14 cellular contexts compared by ENCODE assay signal in the genomic region with DNA sequence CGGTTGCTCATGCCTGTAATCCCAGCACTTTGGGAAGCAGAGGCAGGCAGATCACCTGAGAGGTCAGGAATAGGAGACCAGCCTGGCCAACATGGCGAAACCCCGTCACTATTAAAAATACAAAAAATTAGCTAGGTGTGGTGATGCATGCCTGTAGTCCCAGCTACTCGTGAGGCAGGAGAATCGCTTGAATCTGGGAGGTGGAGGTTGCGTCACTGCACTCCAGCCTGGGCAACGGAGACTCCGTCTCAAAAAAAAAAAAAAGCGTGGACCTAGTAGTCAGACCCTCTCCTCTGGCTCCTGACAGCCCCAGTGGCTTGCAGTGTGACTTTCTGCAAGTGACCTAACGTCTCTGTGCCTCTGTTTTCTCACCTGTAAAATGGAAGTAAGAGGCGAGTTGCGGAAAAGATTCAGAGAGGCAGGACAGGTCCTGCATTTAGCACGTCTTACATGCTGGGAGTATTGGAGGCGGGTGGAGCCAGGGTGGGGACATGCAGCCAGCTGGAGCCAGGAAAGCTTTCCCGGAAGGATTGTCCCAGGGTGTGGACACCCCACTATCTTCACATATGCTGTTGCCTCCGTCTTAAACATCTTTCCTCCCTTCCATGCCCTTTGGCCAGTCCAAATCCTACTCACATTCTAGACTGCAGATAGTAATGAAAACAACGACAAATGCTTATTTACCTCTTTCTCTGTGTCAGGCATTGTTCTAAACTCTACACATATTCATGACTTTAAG. TPM values are rescaled to one million over a fixed set of nuclear protein-coding genes. Genes with fewer than 3 reads are reported as not detected.
"Had no signal": no experiment of that assay in that cellular context is flagged by ENCODE, and none has a peak within 500 bp of the region (broad histone marks: within the 10 kb centered on the region; RNA-seq: fewer than 3 reads in every experiment).

No MANE protein-coding gene starts in this region.

- H3K9me3 Mint-ChIP-seq: activated T-helper 1 cell treated with anti-CD3 and anti-CD28 coated beads, Interleukin-12 subunit alpha, Interleukin-12 subunit beta, Interleukin-2, Interleukin-4 antibody, amounts not matched to agents 30 ng/mL and 10 ng/mL and 1 ng/mL, durations not matched to agents 14 hours and 24 hours and 36 hours; WTC11 had no signal

- ATAC-seq: gastroesophageal sphincter; sciatic nerve; stimulated activated naive CD8-positive, alpha-beta T cell treated with anti-CD3 and anti-CD28 coated beads, Interleukin-15, Interleukin-2, amounts not matched to agents 100 U/mL and 50 U/mL, for 24 hours; WTC11 had no signal

- H3K9me3 ChIP-seq: ascending aorta, colonic mucosa, gastroesophageal sphincter, testis had no signal

- H3K27ac ChIP-seq: ascending aorta, colonic mucosa, epithelial cell of prostate, gastroesophageal sphincter, testis had no signal

- H3K27ac Mint-ChIP-seq: activated T-helper 1 cell treated with anti-CD3 and anti-CD28 coated beads, Interleukin-12 subunit alpha, Interleukin-12 subunit beta, Interleukin-2, Interleukin-4 antibody, amounts not matched to agents 30 ng/mL and 10 ng/mL and 1 ng/mL, durations not matched to agents 14 hours and 24 hours and 36 hours; WTC11 had no signal

- H3K36me3 Mint-ChIP-seq: WTC11 had no signal

- H3K4me3 Mint-ChIP-seq: activated T-helper 1 cell treated with anti-CD3 and anti-CD28 coated beads, Interleukin-12 subunit alpha, Interleukin-12 subunit beta, Interleukin-2, Interleukin-4 antibody, amounts not matched to agents 30 ng/mL and 10 ng/mL and 1 ng/mL, durations not matched to agents 14 hours and 24 hours and 36 hours; WTC11 had no signal

- DNase-seq: activated CD4-positive, alpha-beta T cell treated with anti-CD3 and anti-CD28 coated beads for 48 hours; activated naive CD4-positive, alpha-beta T cell; colonic mucosa; effector CD8-positive, alpha-beta T cell; kidney; stimulated activated CD4-positive, alpha-beta T cell treated with anti-CD3 and anti-CD28 coated beads, Interleukin-2, amount 100 ng/mL, for 24 hours; stimulated activated naive CD8-positive, alpha-beta T cell treated with anti-CD3 and anti-CD28 coated beads, Interleukin-15, Interleukin-2, amounts not matched to agents 100 U/mL and 50 U/mL, for 24 hours; testis had no signal

RNA-seq across cellular contexts. Expression of gene TNFSF9, which starts 31.6 kb away (rescaled TPM):
- total RNA-seq: ascending aorta had no signal

RNA-seq across cellular contexts. Expression of gene CRB3, which starts 35.1 kb away (rescaled TPM):
- total RNA-seq: ascending aorta, sciatic nerve had no signal
